In genomic region chr6:7833753-7834075, GRCh38 we compare ENCODE assay signal across 19 cellular contexts.
DNase-seq lines count a peak whose midpoint lies in the region; ATAC-seq, FAIRE-seq and TF ChIP-seq lines count a peak whose summit lies in the region.
"Had no signal": no experiment of that assay in that cellular context is flagged by ENCODE, and none has a peak within 500 bp of the region (broad histone marks: within the 10 kb centered on the region; RNA-seq: fewer than 3 reads in every experiment).

No MANE protein-coding gene starts in this region.

- H3K4me1 ChIP-seq in HepG2 (ENCODE audit: insufficient read depth, low read length) (0 out of 2 replicates have a peak, but pooled peaks cover 5% of the 10 kb centered on the region), right lobe of liver (no peaks in the 10 kb centered on the region), esophagus muscularis mucosa (no peaks in the 10 kb centered on the region)

- no peaks in the 10 kb centered on the region for H3K27me3 Mint-ChIP-seq in nephron progenitor cell (ENCODE audit: low read depth, poor library complexity)
- H3K27me3 Mint-ChIP-seq in activated CD4-positive, alpha-beta memory T cell treated with anti-CD3 and anti-CD28 coated beads for 36 hours = peaks cover 13% of the 10 kb centered on the region

- H3K4me3 ChIP-seq in HepG2 (replicated peaks in 1 of 3; ENCODE audit: insufficient read depth in 1 of 3, low read depth in 2 of 3, low read length in 3 of 3) = no peak overlapping the region
- H3K4me3 ChIP-seq in right lobe of liver = no peak overlapping the region
- H3K4me3 ChIP-seq in esophagus muscularis mucosa = no peak overlapping the region
- H3K4me3 ChIP-seq: GM12878, GM23248 had no signal

- H3K4me1 Mint-ChIP-seq in nephron progenitor cell = peaks cover 29% of the 10 kb centered on the region
- H3K4me1 Mint-ChIP-seq in activated CD4-positive, alpha-beta memory T cell treated with anti-CD3 and anti-CD28 coated beads for 36 hours (ENCODE audit: low read depth) = no peaks in the 10 kb centered on the region
- H3K4me1 Mint-ChIP-seq: B cell had no signal

- H3K27ac ChIP-seq in HepG2 (ENCODE audit: extremely low read length, insufficient read depth, low read length) = no peak overlapping the region
- no peak overlapping the region for H3K27ac ChIP-seq in right lobe of liver
- no peak overlapping the region for H3K27ac ChIP-seq in esophagus muscularis mucosa (replicated peaks in 1 of 4)
- H3K27ac ChIP-seq: GM23248 had no signal

- no peak overlapping the region for H2AFZ ChIP-seq in HepG2 (ENCODE audit: low read length)
- H2AFZ ChIP-seq: GM23248 had no signal

- H3K27ac Mint-ChIP-seq in nephron progenitor cell = peak overlapping the region; percentile 93
- H3K27ac Mint-ChIP-seq in activated CD4-positive, alpha-beta memory T cell treated with anti-CD3 and anti-CD28 coated beads for 36 hours = no peak overlapping the region
- H3K27ac Mint-ChIP-seq: B cell; CD4-positive, alpha-beta T cell had no signal

- TF ChIP-seq CTCF in HepG2 (CRISPR knock-in tag; IDR thresholded peaks at IDR 0.05) = no peak
- TF ChIP-seq CTCF in right lobe of liver (IDR thresholded peaks at IDR 0.05) = no peak
- no peak for TF ChIP-seq CTCF in esophagus muscularis mucosa (IDR thresholded peaks at IDR 0.05)
- no peak for TF ChIP-seq CTCF in nephron progenitor cell (IDR thresholded peaks at IDR 0.05)

- H3K4me3 Mint-ChIP-seq in nephron progenitor cell = no peak overlapping the region
- no peak overlapping the region for H3K4me3 Mint-ChIP-seq in activated CD4-positive, alpha-beta memory T cell treated with anti-CD3 and anti-CD28 coated beads for 36 hours
- H3K4me3 Mint-ChIP-seq: B cell; CD4-positive, alpha-beta T cell had no signal

- POLR2A ChIA-PET in HepG2 (lab: Yijun Ruan, JAX) = no interaction called here
- POLR2A ChIA-PET in activated CD4-positive, alpha-beta memory T cell treated with anti-CD3 and anti-CD28 coated beads for 36 hours (lab: Charles Lee) = no interaction called here

- CTCF ChIA-PET in HepG2 (lab: Yijun Ruan, JAX; ENCODE audit: low intra/inter-chr PET ratio, low total read pairs) = no interaction called here
- CTCF ChIA-PET in activated CD4-positive, alpha-beta memory T cell treated with anti-CD3 and anti-CD28 coated beads for 36 hours (lab: Charles Lee) = interaction anchor here (0.5 kb wide), 1 partner anchor 359 kb away, joined by 3 read pairs; no protein-coding TSS in a partner anchor

- TF ChIP-seq POLR2A in HepG2 (IDR thresholded peaks at IDR 0.05; ENCODE audit: insufficient read depth in 1 of 2, low read depth in 2 of 2, low read length in 2 of 2) = no peak
- no peak for TF ChIP-seq POLR2A in right lobe of liver (IDR thresholded peaks at IDR 0.05)
- no peak for TF ChIP-seq POLR2A in esophagus muscularis mucosa (IDR thresholded peaks at IDR 0.05; ENCODE audit: low read depth)

- H3K9me3 Mint-ChIP-seq in nephron progenitor cell = peaks cover 9% of the 10 kb centered on the region
- H3K9me3 Mint-ChIP-seq in activated CD4-positive, alpha-beta memory T cell treated with anti-CD3 and anti-CD28 coated beads for 36 hours = peaks cover 4% of the 10 kb centered on the region
- H3K9me3 Mint-ChIP-seq: CD4-positive, alpha-beta T cell had no signal

- ATAC-seq in HepG2 (peak; percentile 33; the same call in 1 of the 3 replicates), right lobe of liver (no peak)
- ATAC-seq: GM12878, HCT116 had no signal

- peaks cover 0 to 23% of the 10 kb centered on the region in 2 experiments; a peak in 3 of 5 replicates for H3K27me3 ChIP-seq in HepG2 (ENCODE audit: control insufficient read depth in 1 of 2, insufficient read depth in 2 of 2, low read length in 2 of 2)
- H3K27me3 ChIP-seq in right lobe of liver = no peaks in the 10 kb centered on the region
- no peaks in the 10 kb centered on the region for H3K27me3 ChIP-seq in esophagus muscularis mucosa

- 0% methylated on average over 4 of the region's 4 CpGs for WGBS in HepG2 (ENCODE audit: low lambda C conversion rate)
- 41% methylated on average over 4 of the region's 4 CpGs for WGBS in right lobe of liver (ENCODE audit: insufficient coverage, low coverage, low lambda C conversion rate, missing lambda C conversion rate)
- 41% methylated on average over 4 of the region's 4 CpGs for WGBS in esophagus muscularis mucosa

- no peaks in the 10 kb centered on the region for H4K20me1 ChIP-seq in HepG2 (ENCODE audit: insufficient read depth, low read length)

- DNase-seq in HepG2 (ENCODE audit: low spot score) (no peak), right lobe of liver (no peak), esophagus muscularis mucosa (ENCODE audit: extremely low spot score) (peak; percentile 29), nephron progenitor cell (no peak), HuH-7.5 (ENCODE audit: low spot score) (no peak), SHP77 treated with DMSO at 0.1 percent for 48 hours (lab: John Stamatoyannopoulos, UW) (no peak)
- DNase-seq in activated CD4-positive, alpha-beta memory T cell treated with anti-CD3 and anti-CD28 coated beads for 36 hours = no peak
- DNase-seq: ACHN; C1 segment of cervical spinal cord; Calu3; CD4-positive, alpha-beta T cell; DMS 273 treated with DMSO at 0.1 percent for 48 hours; DMS79; GM23248 had no signal

- FAIRE-seq in HepG2 (lab: Jason Lieb, UNC) = no peak
- FAIRE-seq: GM12878, GM18507, H54 had no signal

- no peaks in the 10 kb centered on the region for H3K36me3 Mint-ChIP-seq in nephron progenitor cell (ENCODE audit: low read depth)
- H3K36me3 Mint-ChIP-seq in activated CD4-positive, alpha-beta memory T cell treated with anti-CD3 and anti-CD28 coated beads for 36 hours = no peaks in the 10 kb centered on the region

- H3K79me2 ChIP-seq in HepG2 (ENCODE audit: insufficient read depth, low read length) = no peaks in the 10 kb centered on the region

- no peak overlapping the region for H3K4me2 ChIP-seq in HepG2 (ENCODE audit: low read depth, low read length)

- no peaks in the 10 kb centered on the region for H3K9me3 ChIP-seq in HepG2 (ENCODE audit: low read length)
- H3K9me3 ChIP-seq in right lobe of liver = no peaks in the 10 kb centered on the region
- H3K9me3 ChIP-seq in esophagus muscularis mucosa = no peaks in the 10 kb centered on the region

- intact Hi-C loops in HepG2 (cut with micrococcal nuclease; ENCODE audit: unreplicated experiment) = no loop called here
- intact Hi-C loops in right lobe of liver (cut with DNase I) = no loop called here
- intact Hi-C loops in esophagus muscularis mucosa (cut with DNase I) = no loop called here
- intact Hi-C loops in activated CD4-positive, alpha-beta memory T cell treated with anti-CD3 and anti-CD28 coated beads for 36 hours (cut with micrococcal nuclease) = no loop called here

- H3K9ac ChIP-seq in HepG2 (ENCODE audit: insufficient read depth, low read depth, low read length) = no peak overlapping the region
- H3K9ac ChIP-seq: GM23248 had no signal

- BruUV-seq in HepG2 (replicated peaks; lab: Mats Ljungman, UMichigan) = no TSS peak

- TF ChIP-seq RAD21 in HepG2 (CRISPR knock-in tag; IDR thresholded peaks at IDR 0.05) = no peak

- in situ Hi-C loops in HepG2 (cut with HindIII; ENCODE audit: extremely low pct_ligation_motif_present, low pct_unique_long_range_greater_than_20kb) = no loop called here

- TF ChIP-seq EP300 in HepG2 (IDR thresholded peaks at IDR 0.05; ENCODE audit: low read depth in 2 of 2, low read length in 2 of 2) = no peak
- TF ChIP-seq EP300 in HepG2 (CRISPR knock-in tag; IDR thresholded peaks at IDR 0.05; ENCODE audit: borderline replicate concordance) = no peak
- TF ChIP-seq EP300 in esophagus muscularis mucosa (IDR thresholded peaks at IDR 0.05) = no peak

- H3K36me3 ChIP-seq in HepG2 (replicated peaks in 1 of 2; ENCODE audit: control insufficient read depth in 1 of 2, insufficient read depth in 2 of 2, low read length in 2 of 2) = no peaks in the 10 kb centered on the region
- H3K36me3 ChIP-seq in right lobe of liver = no peaks in the 10 kb centered on the region
- H3K36me3 ChIP-seq in esophagus muscularis mucosa = no peaks in the 10 kb centered on the region

TF ChIP-seq in HepG2, 621 proteins besides CTCF, POLR2A, EP300 and RAD21 (continues in another document):
- no peak for TF ChIP-seq HMGA1 (CRISPR knock-in tag; conservative IDR thresholded peaks at IDR 0.05)
- TF ChIP-seq ELF4 (CRISPR knock-in tag; IDR thresholded peaks at IDR 0.05; ENCODE audit: borderline replicate concordance) = no peak
- TF ChIP-seq ZNF782 (CRISPR knock-in tag; IDR thresholded peaks at IDR 0.05; ENCODE audit: borderline replicate concordance) = no peak
- no peak for TF ChIP-seq THYN1 (CRISPR knock-in tag; IDR thresholded peaks at IDR 0.05; ENCODE audit: borderline replicate concordance, low read depth)
- no peak for TF ChIP-seq GRHL1 (CRISPR knock-in tag; conservative IDR thresholded peaks at IDR 0.05)
- TF ChIP-seq ZNF121 (CRISPR knock-in tag; IDR thresholded peaks at IDR 0.05) = no peak
- TF ChIP-seq PLSCR1 (CRISPR knock-in tag; IDR thresholded peaks at IDR 0.05; ENCODE audit: borderline replicate concordance) = no peak
- no peak for TF ChIP-seq ZNF562 (CRISPR knock-in tag; IDR thresholded peaks at IDR 0.05; ENCODE audit: borderline replicate concordance)
- no peak for TF ChIP-seq FIP1L1 (IDR thresholded peaks at IDR 0.05; ENCODE audit: borderline replicate concordance, insufficient read depth, low read depth, low read length)
- TF ChIP-seq ZNF652 (CRISPR knock-in tag; IDR thresholded peaks at IDR 0.05; ENCODE audit: borderline replicate concordance, low read depth) = no peak
